ENCODE assay signal across 1 cellular context in genomic region chr3:150412599-150413069, GRCh38.
TF ChIP-seq lines count a peak whose summit lies in the region.

No MANE protein-coding gene starts in this region.

TF ChIP-seq in HCT116, 20 proteins besides CTCF, POLR2A, EP300 and RAD21 (continued from another document):
- TF ChIP-seq EGR1 (IDR thresholded peaks at IDR 0.05; ENCODE audit: low read depth) (no peak), EZH2phosphoT487 (IDR thresholded peaks at IDR 0.05; ENCODE audit: borderline replicate concordance) (no peak)
